In the genomic region with DNA sequence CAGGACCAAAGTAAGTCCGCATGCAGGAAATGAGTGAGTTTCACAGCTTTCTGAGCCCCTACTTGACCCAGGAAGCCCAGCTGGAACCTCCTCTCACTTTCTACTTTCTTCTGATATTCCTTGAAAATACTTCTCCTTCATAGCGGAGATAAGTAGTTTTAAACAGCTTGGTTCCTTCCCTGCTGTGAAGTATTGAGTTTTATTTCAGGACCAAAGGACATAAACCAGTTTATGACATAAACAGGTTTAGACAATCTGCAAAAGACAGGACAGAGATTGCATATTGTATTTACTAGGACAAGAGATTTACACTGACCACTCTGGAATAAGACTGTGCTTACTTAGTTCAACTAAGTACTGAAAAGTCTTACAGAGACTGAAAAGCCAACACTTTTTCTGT, we compare ENCODE assay signal across 1 cellular context.
TF ChIP-seq lines count a peak whose summit lies in the region.

No MANE protein-coding gene starts in this region.

TF ChIP-seq in HepG2, 621 proteins besides CTCF, POLR2A, EP300 and RAD21 (continued from another document):
- TF ChIP-seq KDM1A (CRISPR knock-in tag; IDR thresholded peaks at IDR 0.05) = no peak
- no peak for TF ChIP-seq TMF1 (CRISPR knock-in tag; IDR thresholded peaks at IDR 0.05; ENCODE audit: low read depth)
- TF ChIP-seq ZNF260 (CRISPR knock-in tag; IDR thresholded peaks at IDR 0.05; ENCODE audit: borderline replicate concordance, low read depth) = no peak
- no peak for TF ChIP-seq FOXJ3 (CRISPR knock-in tag; IDR thresholded peaks at IDR 0.05; ENCODE audit: borderline replicate concordance)
- TF ChIP-seq ZNF24 (IDR thresholded peaks at IDR 0.05) = no peak
- TF ChIP-seq ZNF20 (CRISPR knock-in tag; IDR thresholded peaks at IDR 0.05) = no peak
- TF ChIP-seq ZFP36L1 (CRISPR knock-in tag; IDR thresholded peaks at IDR 0.05) = no peak
- TF ChIP-seq FOXA3 (CRISPR knock-in tag; IDR thresholded peaks at IDR 0.05) = no peak
- no peak for TF ChIP-seq SP1 (IDR thresholded peaks at IDR 0.05)
- no peak for TF ChIP-seq SP1 (CRISPR knock-in tag; IDR thresholded peaks at IDR 0.05)
